ENCODE assay signal across 29 cellular contexts in the genomic region with DNA sequence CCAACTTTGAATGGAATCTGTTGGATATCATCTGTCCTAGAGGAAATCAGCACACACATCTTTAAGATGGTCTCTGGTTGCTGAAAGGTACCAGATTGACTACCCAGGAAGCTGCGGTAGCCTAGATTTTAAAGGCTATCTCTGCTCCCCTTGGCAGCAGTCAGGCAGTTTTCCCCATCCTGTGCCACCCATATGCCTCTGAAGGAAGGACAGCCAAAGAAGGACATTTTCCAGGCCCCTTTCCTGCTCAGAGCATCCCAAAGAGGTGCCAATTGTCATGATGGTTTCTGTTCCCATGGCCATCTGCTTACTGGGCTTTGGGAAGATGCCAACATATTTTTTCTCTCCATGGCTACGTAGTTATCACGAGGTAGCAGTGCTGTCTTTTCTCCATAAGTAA. TPM values are rescaled to one million over a fixed set of nuclear protein-coding genes. Genes with fewer than 3 reads are reported as not detected.
"Had no signal": no experiment of that assay in that cellular context is flagged by ENCODE, and none has a peak within 500 bp of the region (broad histone marks: within the 10 kb centered on the region; RNA-seq: fewer than 3 reads in every experiment).

No MANE protein-coding gene starts in this region.

- ATAC-seq: activated CD8-positive, alpha-beta memory T cell treated with anti-CD3 and anti-CD28 coated beads, Interleukin-2, amount 10 ng/mL, durations not matched to agents 7 days and 5 days; activated naive CD8-positive, alpha-beta T cell treated with anti-CD3 and anti-CD28 coated beads, Interleukin-2, amount 50 U/mL, for 24 hours; body of pancreas; T-helper 17 cell; WTC11 had no signal

- H3K36me3 Mint-ChIP-seq: activated CD8-positive, alpha-beta memory T cell treated with anti-CD3 and anti-CD28 coated beads, Interleukin-2, amount 10 ng/mL, durations not matched to agents 7 days and 5 days; activated naive CD4-positive, alpha-beta T cell treated with anti-CD3 and anti-CD28 coated beads, Interleukin-2, amount 50 U/mL, for 24 hours; WTC11 had no signal

- DNase-seq: activated CD4-positive, alpha-beta T cell treated with anti-CD3 and anti-CD28 coated beads for 48 hours; activated CD4-positive, alpha-beta T cell treated with anti-CD3 and anti-CD28 coated beads, Interleukin-2, amount 50 U/mL, for 48 hours; activated CD4-positive, CD25-positive, alpha-beta regulatory T cell treated with anti-CD3 and anti-CD28 coated beads, Interleukin-2, amount 50 U/mL, for 72 hours; activated CD8-positive, alpha-beta memory T cell treated with anti-CD3 and anti-CD28 coated beads, Interleukin-2, amount 10 ng/mL, durations not matched to agents 7 days and 5 days; activated effector memory CD4-positive, alpha-beta T cell treated with Interleukin-2 at 50 U/mL for 16 hours; activated naive CD4-positive, alpha-beta T cell; activated naive CD8-positive, alpha-beta T cell treated with anti-CD3 and anti-CD28 coated beads, Interleukin-2, amount 50 U/mL, for 24 hours; activated T-cell treated with anti-CD3 and anti-CD28 coated beads, Interleukin-2, amount 50 U/mL, for 24 hours; amniotic stem cell; body of pancreas; central memory CD4-positive, alpha-beta T cell; Karpas-422; MM.1S; NCI-H1105; NCI-H1436 treated with DMSO at 0.1 percent for 48 hours; NCI-H187 treated with DMSO at 0.1 percent for 48 hours; NCI-H2081 treated with DMSO at 0.1 percent for 48 hours; NCI-H2171 treated with DMSO at 0.1 percent for 48 hours; NCI-H226; NCI-H510A treated with DMSO at 0.1 percent for 48 hours; NCI-H748 treated with DMSO at 0.1 percent for 48 hours; SIG-M5; T-helper 17 cell; T-helper 9 cell had no signal

- H3K4me3 Mint-ChIP-seq: activated CD8-positive, alpha-beta memory T cell treated with anti-CD3 and anti-CD28 coated beads, Interleukin-2, amount 10 ng/mL, durations not matched to agents 7 days and 5 days; activated naive CD4-positive, alpha-beta T cell treated with anti-CD3 and anti-CD28 coated beads, Interleukin-2, amount 50 U/mL, for 24 hours; activated naive CD8-positive, alpha-beta T cell treated with anti-CD3 and anti-CD28 coated beads, Interleukin-2, amount 50 U/mL, for 24 hours; activated T-cell treated with anti-CD3 and anti-CD28 coated beads, Interleukin-2, amount 50 U/mL, for 24 hours; activated T-helper 1 cell treated with anti-CD3 and anti-CD28 coated beads, Interleukin-12 subunit alpha, Interleukin-12 subunit beta, Interleukin-2, Interleukin-4 antibody, amounts not matched to agents 30 ng/mL and 10 ng/mL and 1 ng/mL, durations not matched to agents 14 hours and 24 hours and 36 hours; T-helper 17 cell; WTC11 had no signal

- H3K27ac Mint-ChIP-seq: activated CD8-positive, alpha-beta memory T cell treated with anti-CD3 and anti-CD28 coated beads, Interleukin-2, amount 10 ng/mL, durations not matched to agents 7 days and 5 days; activated naive CD4-positive, alpha-beta T cell treated with anti-CD3 and anti-CD28 coated beads, Interleukin-2, amount 50 U/mL, for 24 hours; activated naive CD8-positive, alpha-beta T cell treated with anti-CD3 and anti-CD28 coated beads, Interleukin-2, amount 50 U/mL, for 24 hours; activated T-cell treated with anti-CD3 and anti-CD28 coated beads, Interleukin-2, amount 50 U/mL, for 24 hours; activated T-helper 1 cell treated with anti-CD3 and anti-CD28 coated beads, Interleukin-12 subunit alpha, Interleukin-12 subunit beta, Interleukin-2, Interleukin-4 antibody, amounts not matched to agents 30 ng/mL and 10 ng/mL and 1 ng/mL, durations not matched to agents 14 hours and 24 hours and 36 hours; T-helper 17 cell; WTC11 had no signal

- H3K27me3 Mint-ChIP-seq: activated CD8-positive, alpha-beta memory T cell treated with anti-CD3 and anti-CD28 coated beads, Interleukin-2, amount 10 ng/mL, durations not matched to agents 7 days and 5 days; activated naive CD4-positive, alpha-beta T cell treated with anti-CD3 and anti-CD28 coated beads, Interleukin-2, amount 50 U/mL, for 24 hours; activated naive CD8-positive, alpha-beta T cell treated with anti-CD3 and anti-CD28 coated beads, Interleukin-2, amount 50 U/mL, for 24 hours; activated T-cell treated with anti-CD3 and anti-CD28 coated beads, Interleukin-2, amount 50 U/mL, for 24 hours; T-helper 17 cell had no signal

- H3K4me1 Mint-ChIP-seq: activated CD8-positive, alpha-beta memory T cell treated with anti-CD3 and anti-CD28 coated beads, Interleukin-2, amount 10 ng/mL, durations not matched to agents 7 days and 5 days; activated naive CD4-positive, alpha-beta T cell treated with anti-CD3 and anti-CD28 coated beads, Interleukin-2, amount 50 U/mL, for 24 hours; activated naive CD8-positive, alpha-beta T cell treated with anti-CD3 and anti-CD28 coated beads, Interleukin-2, amount 50 U/mL, for 24 hours; T-helper 17 cell had no signal

- H3K9me3 Mint-ChIP-seq: activated naive CD4-positive, alpha-beta T cell treated with anti-CD3 and anti-CD28 coated beads, Interleukin-2, amount 50 U/mL, for 24 hours had no signal

RNA-seq across cellular contexts. Expression of a gene that starts 39.7 kb away (rescaled TPM):
- total RNA-seq: activated CD8-positive, alpha-beta memory T cell treated with anti-CD3 and anti-CD28 coated beads, Interleukin-2, amount 10 ng/mL, durations not matched to agents 7 days and 5 days; activated T-helper 1 cell treated with anti-CD3 and anti-CD28 coated beads, Interleukin-12 subunit alpha, Interleukin-12 subunit beta, Interleukin-2, Interleukin-4 antibody, amounts not matched to agents 30 ng/mL and 10 ng/mL and 1 ng/mL, durations not matched to agents 14 hours and 24 hours and 36 hours; body of pancreas; OCI-LY7; RPMI7951; T-helper 17 cell had no signal
